In genomic region chr4:3424522-3425095, GRCh38 we compare ENCODE assay signal across 39 cellular contexts. TPM values are rescaled to one million over a fixed set of nuclear protein-coding genes. Genes with fewer than 3 reads are reported as not detected.
"Had no signal": no experiment of that assay in that cellular context is flagged by ENCODE, and none has a peak within 500 bp of the region (broad histone marks: within the 10 kb centered on the region; RNA-seq: fewer than 3 reads in every experiment).

No MANE protein-coding gene starts in this region.

- H3K36me3 Mint-ChIP-seq: activated CD4-positive, alpha-beta memory T cell treated with anti-CD3 and anti-CD28 coated beads for 36 hours; activated naive CD4-positive, alpha-beta T cell treated with anti-CD3 and anti-CD28 coated beads, Interleukin-2, amount 50 U/mL, for 72 hours; activated naive CD8-positive, alpha-beta T cell treated with anti-CD3 and anti-CD28 coated beads for 36 hours had no signal

- DNase-seq: activated B cell treated with CpG ODN at 0.5 μM for 24 hours; activated CD4-positive, alpha-beta memory T cell treated with anti-CD3 and anti-CD28 coated beads for 36 hours; activated CD4-positive, alpha-beta T cell treated with anti-CD3 and anti-CD28 coated beads for 4 hours; activated CD4-positive, alpha-beta T cell treated with anti-CD3 and anti-CD28 coated beads, Interleukin-2, amount 10 ng/mL, durations not matched to agents 24 days and 14 days; activated CD4-positive, alpha-beta T cell treated with anti-CD3 and anti-CD28 coated beads, Interleukin-2, amount 50 U/mL, for 1 hour; activated CD4-positive, alpha-beta T cell treated with anti-CD3 and anti-CD28 coated beads, Interleukin-2, amount 50 U/mL, for 4 hours; activated CD4-positive, CD25-positive, alpha-beta regulatory T cell treated with anti-CD3 and anti-CD28 coated beads, Interleukin-2, amount 50 U/mL, for 72 hours; activated CD8-positive, alpha-beta memory T cell treated with anti-CD3 and anti-CD28 coated beads, Interleukin-2, amount 50 U/mL, for 4 hours; activated CD8-positive, alpha-beta T cell treated with anti-CD3 and anti-CD28 coated beads for 36 hours; activated effector memory CD4-positive, alpha-beta T cell treated with anti-CD3 and anti-CD28 coated beads, Interleukin-2, amount 50 U/mL, for 16 hours; activated gamma-delta T cell treated with Interleukin-2 at 50 U/mL for 16 hours; activated naive CD4-positive, alpha-beta T cell; activated naive CD4-positive, alpha-beta T cell treated with anti-CD3 and anti-CD28 coated beads for 36 hours; activated naive CD4-positive, alpha-beta T cell treated with anti-CD3 and anti-CD28 coated beads, Interleukin-2, amount 50 U/mL, for 16 hours; activated naive CD8-positive, alpha-beta T cell treated with anti-CD3 and anti-CD28 coated beads for 36 hours; activated T-cell treated with anti-CD3 and anti-CD28 coated beads for 4 hours; activated T-cell treated with anti-CD3 and anti-CD28 coated beads, Interleukin-2, amount 50 U/mL, for 1 hour; activated T-cell treated with anti-CD3 and anti-CD28 coated beads, Interleukin-2, amount 50 U/mL, for 4 hours; activated T-cell treated with anti-CD3 and anti-CD28 coated beads, Interleukin-2, amount 50 U/mL, for 72 hours; amygdala; anterior cingulate cortex; body of pancreas; brain microvascular endothelial cell; caudate nucleus; cerebellar nuclear complex; T-helper 1 cell; T-helper 2 cell; T-helper 9 cell had no signal

- H3K9me3 ChIP-seq: ascending aorta, body of pancreas, breast epithelium had no signal

- FAIRE-seq: TTC549 had no signal

- H3K4me1 Mint-ChIP-seq: activated CD4-positive, alpha-beta T cell treated with anti-CD3 and anti-CD28 coated beads, Interleukin-2, amount 10 ng/mL, durations not matched to agents 24 days and 14 days; activated naive CD8-positive, alpha-beta T cell treated with anti-CD3 and anti-CD28 coated beads for 36 hours; activated T-helper 17 cell treated with anti-CD3 and anti-CD28 coated beads, Interleukin-2, amount 50 U/mL, for 72 hours; central memory CD8-positive, alpha-beta T cell had no signal

- H3K4me1 ChIP-seq: ascending aorta, body of pancreas, breast epithelium had no signal

- H3K27ac Mint-ChIP-seq: activated B cell treated with CpG ODN at 0.5 μM for 24 hours; activated CD4-positive, alpha-beta memory T cell treated with anti-CD3 and anti-CD28 coated beads for 36 hours; activated CD4-positive, alpha-beta T cell treated with anti-CD3 and anti-CD28 coated beads, Interleukin-2, amount 10 ng/mL, durations not matched to agents 24 days and 14 days; activated CD8-positive, alpha-beta T cell treated with anti-CD3 and anti-CD28 coated beads for 36 hours; activated naive CD4-positive, alpha-beta T cell treated with anti-CD3 and anti-CD28 coated beads for 36 hours; activated naive CD4-positive, alpha-beta T cell treated with anti-CD3 and anti-CD28 coated beads, Interleukin-2, amount 50 U/mL, for 72 hours; activated naive CD8-positive, alpha-beta T cell treated with anti-CD3 and anti-CD28 coated beads for 36 hours; activated T-cell treated with anti-CD3 and anti-CD28 coated beads, Interleukin-2, amount 50 U/mL, for 72 hours; activated T-helper 1 cell treated with anti-CD3 and anti-CD28 coated beads, Interleukin-12 subunit alpha, Interleukin-12 subunit beta, Interleukin-2, Interleukin-4 antibody, amounts not matched to agents 30 ng/mL and 10 ng/mL and 1 ng/mL, durations not matched to agents 14 hours and 24 hours and 36 hours; activated T-helper 17 cell treated with anti-CD3 and anti-CD28 coated beads, Interleukin-2, amount 50 U/mL, for 72 hours; T-helper 1 cell treated with Interleukin-12 subunit alpha and Interleukin-12 subunit beta and Interleukin-4 antibody, amounts not matched to agents 30 μg/mL and 1 μg/mL, for 36 hours; T-helper 2 cell treated with Interferon-gamma antibody and Interleukin-4, amounts not matched to agents 5 μg/mL and 100 μg/mL, for 36 hours had no signal

- H3K27me3 ChIP-seq: ascending aorta, body of pancreas, brain microvascular endothelial cell, breast epithelium had no signal

- H3K36me3 ChIP-seq: brain microvascular endothelial cell, breast epithelium had no signal

- H3K27ac ChIP-seq: ascending aorta, body of pancreas, brain microvascular endothelial cell, breast epithelium, VCaP had no signal

- H3K4me3 Mint-ChIP-seq: activated B cell treated with CpG ODN at 0.5 μM for 24 hours; activated CD4-positive, alpha-beta memory T cell treated with anti-CD3 and anti-CD28 coated beads for 36 hours; activated CD4-positive, alpha-beta T cell treated with anti-CD3 and anti-CD28 coated beads, Interleukin-2, amount 10 ng/mL, durations not matched to agents 24 days and 14 days; activated CD8-positive, alpha-beta T cell treated with anti-CD3 and anti-CD28 coated beads for 36 hours; activated naive CD4-positive, alpha-beta T cell treated with anti-CD3 and anti-CD28 coated beads for 36 hours; activated naive CD8-positive, alpha-beta T cell treated with anti-CD3 and anti-CD28 coated beads for 36 hours; activated T-cell treated with anti-CD3 and anti-CD28 coated beads, Interleukin-2, amount 50 U/mL, for 4 hours; activated T-cell treated with anti-CD3 and anti-CD28 coated beads, Interleukin-2, amount 50 U/mL, for 72 hours; activated T-helper 1 cell treated with anti-CD3 and anti-CD28 coated beads, Interleukin-12 subunit alpha, Interleukin-12 subunit beta, Interleukin-2, Interleukin-4 antibody, amounts not matched to agents 30 ng/mL and 10 ng/mL and 1 ng/mL, durations not matched to agents 14 hours and 24 hours and 36 hours; activated T-helper 17 cell treated with anti-CD3 and anti-CD28 coated beads, Interleukin-2, amount 50 U/mL, for 72 hours; central memory CD8-positive, alpha-beta T cell; T-helper 1 cell treated with Interleukin-12 subunit alpha and Interleukin-12 subunit beta and Interleukin-4 antibody, amounts not matched to agents 30 μg/mL and 1 μg/mL, for 36 hours; T-helper 2 cell treated with Interferon-gamma antibody and Interleukin-4, amounts not matched to agents 5 μg/mL and 100 μg/mL, for 36 hours had no signal

- H3K27me3 Mint-ChIP-seq: activated B cell treated with CpG ODN at 0.5 μM for 24 hours; activated CD4-positive, alpha-beta memory T cell treated with anti-CD3 and anti-CD28 coated beads for 36 hours; activated CD4-positive, alpha-beta T cell treated with anti-CD3 and anti-CD28 coated beads, Interleukin-2, amount 10 ng/mL, durations not matched to agents 24 days and 14 days; activated CD8-positive, alpha-beta T cell treated with anti-CD3 and anti-CD28 coated beads for 36 hours; activated naive CD8-positive, alpha-beta T cell treated with anti-CD3 and anti-CD28 coated beads for 36 hours; activated T-helper 17 cell treated with anti-CD3 and anti-CD28 coated beads, Interleukin-2, amount 50 U/mL, for 72 hours; central memory CD8-positive, alpha-beta T cell had no signal

- H3K4me3 ChIP-seq: ascending aorta, body of pancreas, breast epithelium had no signal

- ATAC-seq: activated CD8-positive, alpha-beta T cell treated with anti-CD3 and anti-CD28 coated beads for 36 hours; activated naive CD4-positive, alpha-beta T cell treated with anti-CD3 and anti-CD28 coated beads, Interleukin-2, amount 50 U/mL, for 72 hours; activated T-cell treated with anti-CD3 and anti-CD28 coated beads, Interleukin-2, amount 50 U/mL, for 4 hours; activated T-cell treated with anti-CD3 and anti-CD28 coated beads, Interleukin-2, amount 50 U/mL, for 72 hours; activated T-helper 17 cell treated with anti-CD3 and anti-CD28 coated beads, Interleukin-2, amount 50 U/mL, for 72 hours had no signal

- H3K9me3 Mint-ChIP-seq: activated B cell treated with CpG ODN at 0.5 μM for 24 hours; activated CD4-positive, alpha-beta memory T cell treated with anti-CD3 and anti-CD28 coated beads for 36 hours; activated CD4-positive, alpha-beta T cell treated with anti-CD3 and anti-CD28 coated beads, Interleukin-2, amount 10 ng/mL, durations not matched to agents 24 days and 14 days; activated CD8-positive, alpha-beta T cell treated with anti-CD3 and anti-CD28 coated beads for 36 hours; activated naive CD4-positive, alpha-beta T cell treated with anti-CD3 and anti-CD28 coated beads for 36 hours; activated naive CD4-positive, alpha-beta T cell treated with anti-CD3 and anti-CD28 coated beads, Interleukin-2, amount 50 U/mL, for 72 hours; activated naive CD8-positive, alpha-beta T cell treated with anti-CD3 and anti-CD28 coated beads for 36 hours; activated T-cell treated with anti-CD3 and anti-CD28 coated beads, Interleukin-2, amount 50 U/mL, for 4 hours; activated T-cell treated with anti-CD3 and anti-CD28 coated beads, Interleukin-2, amount 50 U/mL, for 72 hours; activated T-helper 1 cell treated with anti-CD3 and anti-CD28 coated beads, Interleukin-12 subunit alpha, Interleukin-12 subunit beta, Interleukin-2, Interleukin-4 antibody, amounts not matched to agents 30 ng/mL and 10 ng/mL and 1 ng/mL, durations not matched to agents 14 hours and 24 hours and 36 hours; activated T-helper 17 cell treated with anti-CD3 and anti-CD28 coated beads, Interleukin-2, amount 50 U/mL, for 72 hours; central memory CD8-positive, alpha-beta T cell; T-helper 1 cell treated with Interleukin-12 subunit alpha and Interleukin-12 subunit beta and Interleukin-4 antibody, amounts not matched to agents 30 μg/mL and 1 μg/mL, for 36 hours; T-helper 2 cell treated with Interferon-gamma antibody and Interleukin-4, amounts not matched to agents 5 μg/mL and 100 μg/mL, for 36 hours had no signal

RNA-seq across cellular contexts. Expression of gene HGFAC, which starts 17.2 kb away (rescaled TPM):
- total RNA-seq: activated B cell treated with CpG ODN at 0.5 μM for 24 hours; activated CD4-positive, alpha-beta memory T cell treated with anti-CD3 and anti-CD28 coated beads for 36 hours; activated CD4-positive, alpha-beta T cell treated with anti-CD3 and anti-CD28 coated beads, Interleukin-2, amount 10 ng/mL, durations not matched to agents 24 days and 14 days; activated CD8-positive, alpha-beta memory T cell treated with anti-CD3 and anti-CD28 coated beads for 36 hours; activated CD8-positive, alpha-beta T cell treated with anti-CD3 and anti-CD28 coated beads for 36 hours; activated naive CD4-positive, alpha-beta T cell treated with anti-CD3 and anti-CD28 coated beads for 36 hours; activated naive CD4-positive, alpha-beta T cell treated with anti-CD3 and anti-CD28 coated beads, Interleukin-2, amount 50 U/mL, for 72 hours; activated naive CD8-positive, alpha-beta T cell treated with anti-CD3 and anti-CD28 coated beads for 36 hours; activated T-helper 1 cell treated with anti-CD3 and anti-CD28 coated beads, Interleukin-12 subunit alpha, Interleukin-12 subunit beta, Interleukin-2, Interleukin-4 antibody, amounts not matched to agents 30 ng/mL and 10 ng/mL and 1 ng/mL, durations not matched to agents 14 hours and 24 hours and 36 hours; activated T-helper 17 cell treated with anti-CD3 and anti-CD28 coated beads, Interleukin-2, amount 50 U/mL, for 72 hours had no signal

RNA-seq across cellular contexts. Expression of gene DOK7, which starts 38.5 kb away (rescaled TPM):
- total RNA-seq: activated CD4-positive, alpha-beta memory T cell treated with anti-CD3 and anti-CD28 coated beads for 36 hours; activated CD4-positive, alpha-beta T cell treated with anti-CD3 and anti-CD28 coated beads, Interleukin-2, amount 10 ng/mL, durations not matched to agents 24 days and 14 days; activated CD8-positive, alpha-beta memory T cell treated with anti-CD3 and anti-CD28 coated beads for 36 hours; activated CD8-positive, alpha-beta T cell treated with anti-CD3 and anti-CD28 coated beads for 36 hours; activated naive CD4-positive, alpha-beta T cell treated with anti-CD3 and anti-CD28 coated beads for 36 hours; activated naive CD4-positive, alpha-beta T cell treated with anti-CD3 and anti-CD28 coated beads, Interleukin-2, amount 50 U/mL, for 72 hours; activated naive CD8-positive, alpha-beta T cell treated with anti-CD3 and anti-CD28 coated beads for 36 hours; activated T-cell treated with anti-CD3 and anti-CD28 coated beads, Interleukin-2, amount 50 U/mL, for 4 hours; activated T-cell treated with anti-CD3 and anti-CD28 coated beads, Interleukin-2, amount 50 U/mL, for 72 hours; activated T-helper 1 cell treated with anti-CD3 and anti-CD28 coated beads, Interleukin-12 subunit alpha, Interleukin-12 subunit beta, Interleukin-2, Interleukin-4 antibody, amounts not matched to agents 30 ng/mL and 10 ng/mL and 1 ng/mL, durations not matched to agents 14 hours and 24 hours and 36 hours; activated T-helper 17 cell treated with anti-CD3 and anti-CD28 coated beads, Interleukin-2, amount 50 U/mL, for 72 hours had no signal
